10 cellular contexts compared by ENCODE assay signal in the genomic region with DNA sequence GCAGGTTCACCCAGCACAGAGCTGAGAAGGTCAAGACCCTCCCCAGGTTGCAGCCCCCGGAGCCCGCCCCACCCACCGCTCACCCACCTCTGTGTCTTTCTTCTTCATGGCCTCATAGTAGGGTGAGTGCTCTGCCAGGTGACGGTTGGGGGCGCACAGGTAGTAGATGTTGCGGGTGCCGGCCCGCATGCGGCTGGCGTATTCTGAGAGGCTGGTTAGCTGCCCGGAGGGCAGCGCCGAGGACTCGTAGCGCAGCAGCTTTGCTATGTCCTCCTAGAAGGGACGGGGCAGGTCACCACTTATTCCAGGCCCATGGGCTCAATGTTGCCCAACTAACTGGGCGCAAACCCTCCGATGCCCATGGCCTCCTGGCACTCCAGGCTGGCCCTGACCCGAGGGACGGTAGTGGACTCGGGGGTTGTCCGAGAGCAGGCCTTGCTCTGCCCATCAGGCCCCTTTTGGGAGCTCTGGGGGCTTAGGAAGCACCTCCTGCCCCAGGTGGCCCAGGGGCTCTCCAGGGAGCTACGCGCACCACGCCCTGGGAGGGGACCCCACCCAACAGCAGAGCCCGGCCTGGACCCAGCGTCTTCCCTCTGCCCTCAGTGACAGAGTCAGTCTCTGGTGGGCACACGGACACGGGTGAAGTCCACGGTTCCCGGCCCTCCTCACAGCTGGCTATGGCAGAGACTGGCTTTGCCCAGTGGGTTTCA.
"Had no signal": no experiment of that assay in that cellular context is flagged by ENCODE, and none has a peak within 500 bp of the region (broad histone marks: within the 10 kb centered on the region; RNA-seq: fewer than 3 reads in every experiment).

No MANE protein-coding gene starts in this region.

- H3K27me3 Mint-ChIP-seq: naive B cell; stimulated activated memory B cell treated with anti-CD40 and anti-IgM and Interleukin-4, amounts not matched to agents 10 μg/mL and 1 μg/mL and 100 μg/mL, for 72 hours had no signal

- H3K9me3 ChIP-seq: adrenal gland, left lung, pancreas, thyroid gland had no signal

- H3K4me3 Mint-ChIP-seq: activated T-cell treated with anti-CD3 and anti-CD28 coated beads, Interleukin-2, amount 50 U/mL, for 4 hours; stimulated activated memory B cell treated with anti-CD40 and anti-IgM and Interleukin-4, amounts not matched to agents 10 μg/mL and 1 μg/mL and 100 μg/mL, for 72 hours had no signal

- H3K4me1 ChIP-seq: adrenal gland, left lung, pancreas, thyroid gland had no signal

- ATAC-seq: activated T-cell treated with anti-CD3 and anti-CD28 coated beads, Interleukin-2, amount 50 U/mL, for 4 hours; left lung; pancreas; stimulated activated memory B cell treated with anti-CD40 and anti-IgM and Interleukin-4, amounts not matched to agents 10 μg/mL and 1 μg/mL and 100 μg/mL, for 72 hours had no signal

- DNase-seq: activated CD4-positive, alpha-beta T cell treated with anti-CD3 and anti-CD28 coated beads, Interleukin-2, amount 50 U/mL, for 1 hour; activated gamma-delta T cell; activated T-cell treated with anti-CD3 and anti-CD28 coated beads, Interleukin-2, amount 50 U/mL, for 4 hours; adrenal gland; mammary epithelial cell; naive B cell; thyroid gland had no signal

- H3K4me3 ChIP-seq: adrenal gland, left lung, pancreas, thyroid gland had no signal

- H3K4me1 Mint-ChIP-seq: naive B cell had no signal

- H3K27ac Mint-ChIP-seq: stimulated activated memory B cell treated with anti-CD40 and anti-IgM and Interleukin-4, amounts not matched to agents 10 μg/mL and 1 μg/mL and 100 μg/mL, for 72 hours had no signal

- H3K27me3 ChIP-seq: adrenal gland, left lung, pancreas, thyroid gland had no signal

- H3K27ac ChIP-seq: adrenal gland, left lung, pancreas, thyroid gland had no signal

- H3K9me3 Mint-ChIP-seq: activated T-cell treated with anti-CD3 and anti-CD28 coated beads, Interleukin-2, amount 50 U/mL, for 4 hours; naive B cell; stimulated activated memory B cell treated with anti-CD40 and anti-IgM and Interleukin-4, amounts not matched to agents 10 μg/mL and 1 μg/mL and 100 μg/mL, for 72 hours had no signal
